In the genomic region with DNA sequence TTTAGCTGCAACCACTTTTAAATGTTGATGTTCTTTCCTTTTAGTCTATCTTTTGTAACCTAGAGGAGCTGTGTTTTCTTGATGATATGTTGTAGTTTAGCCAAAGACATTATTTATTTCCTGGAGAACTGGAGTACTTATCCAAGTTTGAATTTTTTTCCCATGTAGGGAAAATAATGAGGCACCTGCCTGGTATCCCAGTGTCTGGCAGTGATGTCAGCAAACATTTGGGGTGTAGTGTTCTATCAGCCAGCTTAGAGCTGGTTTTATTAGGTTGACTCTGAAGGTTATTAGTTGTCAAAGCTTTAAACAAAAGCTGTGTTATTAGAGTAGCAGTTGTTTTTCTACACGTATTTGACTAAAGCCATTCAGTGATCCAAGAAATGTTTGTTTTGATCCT, we compare ENCODE assay signal across 20 cellular contexts. TPM values are rescaled to one million over a fixed set of nuclear protein-coding genes. Genes with fewer than 3 reads are reported as not detected.
DNase-seq lines count a peak whose midpoint lies in the region; ATAC-seq and TF ChIP-seq lines count a peak whose summit lies in the region.
"Had no signal": no experiment of that assay in that cellular context is flagged by ENCODE, and none has a peak within 500 bp of the region (broad histone marks: within the 10 kb centered on the region; RNA-seq: fewer than 3 reads in every experiment).

No MANE protein-coding gene starts in this region.

- H3K4me1 ChIP-seq in PC-3 (ENCODE audit: insufficient read depth, low read length) (peaks cover 31% of the 10 kb centered on the region), stomach (peaks cover 24 to 65% (median 46%) of the 10 kb centered on the region in 4 donors), body of pancreas (peaks cover 49% of the 10 kb centered on the region)

- intact Hi-C loops in activated CD8-positive, alpha-beta T cell treated with anti-CD3 and anti-CD28 coated beads for 36 hours (cut with micrococcal nuclease) = no loop called here
- intact Hi-C loops in PC-3 (cut with micrococcal nuclease) = no loop called here
- intact Hi-C loops in stomach (cut with DNase I; ENCODE audit: low total_unique reads) = no loop called here
- intact Hi-C loops in body of pancreas (cut with DNase I) = no loop called here

- H4K20me1 ChIP-seq in PC-3 (ENCODE audit: low read length) = peaks cover 41% of the 10 kb centered on the region

- H3K4me3 ChIP-seq in PC-3 (ENCODE audit: low read length) = peak overlapping the region; percentile 80; the same call in 1 of the 2 replicates
- no peak overlapping the region for H3K4me3 ChIP-seq in stomach
- no peak overlapping the region for H3K4me3 ChIP-seq in body of pancreas
- H3K4me3 ChIP-seq: HAP-1, lung, right lobe of liver had no signal

- no peak for TF ChIP-seq CTCF in activated CD8-positive, alpha-beta T cell treated with anti-CD3 and anti-CD28 coated beads for 36 hours (IDR thresholded peaks at IDR 0.05)
- TF ChIP-seq CTCF in PC-3 (conservative IDR thresholded peaks at IDR 0.05; ENCODE audit: low read depth, low read length) = no peak
- TF ChIP-seq CTCF in stomach (IDR thresholded peaks at IDR 0.05) = no peak
- TF ChIP-seq CTCF in body of pancreas (IDR thresholded peaks at IDR 0.05) = no peak

- H3K36me3 Mint-ChIP-seq in activated CD8-positive, alpha-beta T cell treated with anti-CD3 and anti-CD28 coated beads for 36 hours (ENCODE audit: low read depth) = peaks cover 73% of the 10 kb centered on the region
- H3K36me3 Mint-ChIP-seq in activated CD8-positive, alpha-beta T cell treated with anti-CD3 and anti-CD28 coated beads, Interleukin-2, amount 10 ng/mL, durations not matched to agents 7 days and 5 days (ENCODE audit: low read depth) = peaks cover 58% of the 10 kb centered on the region

- H3F3A ChIP-seq in PC-3 (ENCODE audit: low read length, unreplicated experiment) = no peaks in the 10 kb centered on the region

- H3K27ac ChIP-seq in PC-3 (ENCODE audit: low read length) (no peak overlapping the region), epithelial cell of prostate (peak overlapping the region; percentile 50), stomach (peak overlapping the region in 4 of 5 donors; percentile 55 to 97 (median 75)), body of pancreas (no peak overlapping the region)
- H3K27ac ChIP-seq: right lobe of liver had no signal

- peak overlapping the region; percentile 91 for H3K4me3 Mint-ChIP-seq in activated CD8-positive, alpha-beta T cell treated with anti-CD3 and anti-CD28 coated beads for 36 hours
- no peak overlapping the region for H3K4me3 Mint-ChIP-seq in activated CD8-positive, alpha-beta T cell treated with anti-CD3 and anti-CD28 coated beads, Interleukin-2, amount 10 ng/mL, durations not matched to agents 7 days and 5 days
- H3K4me3 Mint-ChIP-seq: activated naive CD8-positive, alpha-beta T cell treated with anti-CD3 and anti-CD28 coated beads, Interleukin-2, amount 10 ng/mL, durations not matched to agents 7 days and 5 days had no signal

- H3K9me2 ChIP-seq in PC-3 (replicated peaks; ENCODE audit: low read length) = no peaks in the 10 kb centered on the region

- DNase-seq in activated CD8-positive, alpha-beta T cell treated with anti-CD3 and anti-CD28 coated beads for 36 hours = no peak
- DNase-seq in activated CD8-positive, alpha-beta T cell treated with anti-CD3 and anti-CD28 coated beads, Interleukin-2, amount 10 ng/mL, durations not matched to agents 7 days and 5 days = no peak
- DNase-seq in PC-3 (no peak), epithelial cell of prostate (ENCODE audit: low read depth, low spot score) (no peak), stomach (no peak), NCI-H446 (lab: John Stamatoyannopoulos, UW) (no peak), body of pancreas (no peak)
- DNase-seq: activated naive CD8-positive, alpha-beta T cell treated with anti-CD3 and anti-CD28 coated beads, Interleukin-2, amount 10 ng/mL, durations not matched to agents 7 days and 5 days; caudate nucleus; CD8-positive, alpha-beta memory T cell; NCI-H526 treated with DMSO at 0.1 percent for 48 hours; nephron progenitor cell; right lobe of liver; stimulated activated CD4-positive, alpha-beta T cell treated with anti-CD3 and anti-CD28 coated beads, Interleukin-2, amount 100 ng/mL, for 48 hours; stimulated activated CD8-positive, alpha-beta memory T cell treated with anti-CD3 and anti-CD28 coated beads, Interleukin-4, amount 100 ng/mL, for 48 hours; SW 1271 had no signal

- H3K9me3 ChIP-seq in PC-3 (ENCODE audit: low read length) (no peaks in the 10 kb centered on the region), stomach (no peaks in the 10 kb centered on the region), body of pancreas (no peaks in the 10 kb centered on the region)
- H3K9me3 ChIP-seq: HAP-1, right lobe of liver had no signal

- TF ChIP-seq POLR2A in stomach (IDR thresholded peaks at IDR 0.05) = no peak
- TF ChIP-seq POLR2A in body of pancreas (IDR thresholded peaks at IDR 0.05) = no peak

- peak overlapping the region; percentile 83 for H3K27ac Mint-ChIP-seq in activated CD8-positive, alpha-beta T cell treated with anti-CD3 and anti-CD28 coated beads for 36 hours
- H3K27ac Mint-ChIP-seq in activated CD8-positive, alpha-beta T cell treated with anti-CD3 and anti-CD28 coated beads, Interleukin-2, amount 10 ng/mL, durations not matched to agents 7 days and 5 days = no peak overlapping the region
- H3K27ac Mint-ChIP-seq: nephron progenitor cell had no signal

- ATAC-seq in activated CD8-positive, alpha-beta T cell treated with anti-CD3 and anti-CD28 coated beads for 36 hours = no peak
- ATAC-seq in activated CD8-positive, alpha-beta T cell treated with anti-CD3 and anti-CD28 coated beads, Interleukin-2, amount 10 ng/mL, durations not matched to agents 7 days and 5 days = no peak
- ATAC-seq in PC-3 = no peak
- no peak for ATAC-seq in HG02678 (IDR thresholded peaks at IDR 0.05; ENCODE audit: unreplicated experiment)
- no peak for ATAC-seq in body of pancreas
- ATAC-seq: right lobe of liver had no signal

- H3K9me3 Mint-ChIP-seq in activated CD8-positive, alpha-beta T cell treated with anti-CD3 and anti-CD28 coated beads for 36 hours = no peaks in the 10 kb centered on the region
- H3K9me3 Mint-ChIP-seq in activated CD8-positive, alpha-beta T cell treated with anti-CD3 and anti-CD28 coated beads, Interleukin-2, amount 10 ng/mL, durations not matched to agents 7 days and 5 days (ENCODE audit: insufficient read depth) = no peaks in the 10 kb centered on the region
- H3K9me3 Mint-ChIP-seq: activated naive CD8-positive, alpha-beta T cell treated with anti-CD3 and anti-CD28 coated beads, Interleukin-2, amount 10 ng/mL, durations not matched to agents 7 days and 5 days; CD8-positive, alpha-beta memory T cell; nephron progenitor cell had no signal

- H3K9ac ChIP-seq in PC-3 (ENCODE audit: low read length) = no peak overlapping the region

- peaks cover 54% of the 10 kb centered on the region for H3K36me3 ChIP-seq in PC-3 (ENCODE audit: low read depth, low read length)
- H3K36me3 ChIP-seq in stomach = peaks cover 14 to 44% (median 37%) of the 10 kb centered on the region in 4 donors
- no peaks in the 10 kb centered on the region for H3K36me3 ChIP-seq in body of pancreas (replicated peaks in 1 of 2; ENCODE audit: insufficient read depth in 1 of 2, low read depth in 2 of 2)

- H3K4me2 ChIP-seq in PC-3 (ENCODE audit: low read length) = peak overlapping the region; percentile 88; the same call in 1 of the 2 replicates

- POLR2A ChIA-PET in activated CD8-positive, alpha-beta T cell treated with anti-CD3 and anti-CD28 coated beads for 36 hours (lab: Charles Lee) = interaction anchor here (1.5 to 7.4 kb wide), 3 partner anchors 10 to 20 kb away, joined by 5 to 67 read pairs (median 7); no protein-coding TSS in a partner anchor
- POLR2A ChIA-PET in activated CD8-positive, alpha-beta T cell treated with anti-CD3 and anti-CD28 coated beads, Interleukin-2, amount 10 ng/mL, durations not matched to agents 7 days and 5 days (lab: Charles Lee) = interaction anchor here (0.6 to 0.7 kb wide), 2 partner anchors 8 to 25 kb away, joined by 3 read pairs; no protein-coding TSS in a partner anchor
- POLR2A ChIA-PET in PC-3 (lab: Charles Lee; ENCODE audit: unreplicated experiment) = no interaction called here

- H3K4me1 Mint-ChIP-seq in activated CD8-positive, alpha-beta T cell treated with anti-CD3 and anti-CD28 coated beads for 36 hours (ENCODE audit: low read depth) = peaks cover 56% of the 10 kb centered on the region
- peaks cover 44% of the 10 kb centered on the region for H3K4me1 Mint-ChIP-seq in activated CD8-positive, alpha-beta T cell treated with anti-CD3 and anti-CD28 coated beads, Interleukin-2, amount 10 ng/mL, durations not matched to agents 7 days and 5 days (ENCODE audit: low read depth)

- no TSS peak for BruUV-seq in PC-3 (replicated peaks; lab: Mats Ljungman, UMichigan)

- TF ChIP-seq EP300 in stomach (IDR thresholded peaks at IDR 0.05) = no peak

- peaks cover 74% of the 10 kb centered on the region for H3K79me2 ChIP-seq in PC-3 (ENCODE audit: low read length)

- 38 to 52% (median 48%) methylated on average over 1 of the region's 1 CpG for WGBS in stomach, 5 donors
- WGBS in body of pancreas, 2 donors = 29 to 36% methylated on average over 1 of the region's 1 CpG

- H3K27me3 ChIP-seq in PC-3 (ENCODE audit: low read length) = no peaks in the 10 kb centered on the region
- H3K27me3 ChIP-seq in stomach = no peaks in the 10 kb centered on the region
- H3K27me3 ChIP-seq in body of pancreas = no peaks in the 10 kb centered on the region
- H3K27me3 ChIP-seq: right lobe of liver had no signal

- CTCF ChIA-PET in activated CD8-positive, alpha-beta T cell treated with anti-CD3 and anti-CD28 coated beads for 36 hours (lab: Charles Lee) = interaction anchor here (1.2 kb wide), 1 partner anchor 21 kb away, joined by 8 read pairs; no protein-coding TSS in a partner anchor
- CTCF ChIA-PET in activated CD8-positive, alpha-beta T cell treated with anti-CD3 and anti-CD28 coated beads, Interleukin-2, amount 10 ng/mL, durations not matched to agents 7 days and 5 days (lab: Charles Lee) = interaction anchor here (0.9 to 2.0 kb wide), 3 partner anchors 11 to 1524 kb away, joined by 3 to 10 read pairs (median 3); no protein-coding TSS in a partner anchor
- CTCF ChIA-PET in PC-3 (lab: Charles Lee) = interaction anchor here (0.9 kb wide), 1 partner anchor 21 kb away, joined by 4 read pairs; no protein-coding TSS in a partner anchor

- H3K27me3 Mint-ChIP-seq in activated CD8-positive, alpha-beta T cell treated with anti-CD3 and anti-CD28 coated beads for 36 hours = no peaks in the 10 kb centered on the region
- no peaks in the 10 kb centered on the region for H3K27me3 Mint-ChIP-seq in activated CD8-positive, alpha-beta T cell treated with anti-CD3 and anti-CD28 coated beads, Interleukin-2, amount 10 ng/mL, durations not matched to agents 7 days and 5 days (ENCODE audit: low read depth)
- H3K27me3 Mint-ChIP-seq: activated naive CD8-positive, alpha-beta T cell treated with anti-CD3 and anti-CD28 coated beads, Interleukin-2, amount 10 ng/mL, durations not matched to agents 7 days and 5 days; CD8-positive, alpha-beta memory T cell had no signal

- H2AFZ ChIP-seq in PC-3 (ENCODE audit: low read length) = no peak overlapping the region

RNA-seq across cellular contexts. Expression of a gene that starts 3.2 kb away (rescaled TPM):
- total RNA-seq in activated CD8-positive, alpha-beta T cell treated with anti-CD3 and anti-CD28 coated beads for 36 hours = 100 to 1,000 TPM; 100 to 102 TPM
- total RNA-seq in activated CD8-positive, alpha-beta T cell treated with anti-CD3 and anti-CD28 coated beads, Interleukin-2, amount 10 ng/mL, durations not matched to agents 7 days and 5 days = 10 to 100 TPM; 72.6 to 74.5 TPM
- 63.4 and 122 TPM in 2 replicates for total RNA-seq in PC-3 (2014; rRNA removed)
- total RNA-seq in stomach = 10 to 100 TPM; 14.0 to 45.5 (median 32.7) TPM
- 1 to 10 TPM; 6.4 to 9.8 (median 8.1) TPM for polyA plus RNA-seq in stomach
- total RNA-seq in body of pancreas = 10 to 100 TPM in 1 of 2 donors, 1 to 10 TPM in 1; 8.9 to 13.0 TPM

RNA-seq across cellular contexts. Expression of a gene that starts 38.8 kb away (rescaled TPM):
- total RNA-seq in activated CD8-positive, alpha-beta T cell treated with anti-CD3 and anti-CD28 coated beads for 36 hours = under 1 TPM; 0.22 to 0.25 TPM
- total RNA-seq in activated CD8-positive, alpha-beta T cell treated with anti-CD3 and anti-CD28 coated beads, Interleukin-2, amount 10 ng/mL, durations not matched to agents 7 days and 5 days = under 1 TPM; 0.29 to 0.40 TPM
- total RNA-seq in PC-3 (2014; rRNA removed) (0.12 and 0.22 TPM in 2 replicates), stomach (10 to 100 TPM in 1 of 5 donors, 1 to 10 TPM in 1, under 1 TPM in 1, not detected in 2; 0.73 to 10.5 (median 3.1) TPM), body of pancreas (under 1 TPM; 0.33 to 0.78 TPM)
- polyA plus RNA-seq in stomach = under 1 TPM in 2 of 3 donors, not detected in 1; 0.25 to 0.31 TPM
- total RNA-seq: Daoy had no signal

Comparison
In these comparisons a context has a peak if more than half of its experiments do, and no peak if none do; other contexts are left out.
1. H3K27ac ChIP-seq: peak in epithelial cell of prostate (single experiment) and stomach (4 of 5); none in PC-3 (single experiment) and body of pancreas (0 of 4).